19 cellular contexts compared by ENCODE assay signal in genomic region chr1:9401080-9401453, GRCh38.
DNase-seq lines count a peak whose midpoint lies in the region; ATAC-seq, FAIRE-seq and TF ChIP-seq lines count a peak whose summit lies in the region.
"Had no signal": no experiment of that assay in that cellular context is flagged by ENCODE, and none has a peak within 500 bp of the region (broad histone marks: within the 10 kb centered on the region; RNA-seq: fewer than 3 reads in every experiment).

No MANE protein-coding gene starts in this region.

- WGBS in right cardiac atrium: 90% methylated on average over 15 of the region's 15 CpGs

- H3K36me3 ChIP-seq in WERI-Rb-1: no peaks in the 10 kb centered on the region
- H3K36me3 ChIP-seq in lower lobe of right lung: no peaks in the 10 kb centered on the region
- H3K36me3 ChIP-seq: breast epithelium, left lung, neural progenitor cell, upper lobe of left lung had no signal

- H3K9me3 ChIP-seq in right cardiac atrium (ENCODE audit: control insufficient read depth, low read length) (no peaks in the 10 kb centered on the region), WERI-Rb-1 (ENCODE audit: severe bottlenecking) (peaks cover 4% of the 10 kb centered on the region), lower lobe of right lung (no peaks in the 10 kb centered on the region)
- H3K9me3 ChIP-seq: breast epithelium, left lung, upper lobe of left lung had no signal

- H3K27me3 ChIP-seq in right cardiac atrium (ENCODE audit: control insufficient read depth, insufficient read depth) (no peaks in the 10 kb centered on the region), WERI-Rb-1 (ENCODE audit: insufficient read depth, low read depth, severe bottlenecking) (no peaks in the 10 kb centered on the region), lower lobe of right lung (ENCODE audit: low read depth) (no peaks in the 10 kb centered on the region)
- H3K27me3 ChIP-seq: breast epithelium, left lung, neural progenitor cell, upper lobe of left lung had no signal

- DNase-seq in right cardiac atrium (no peak), left cardiac atrium (no peak), WERI-Rb-1 (no peak), lower lobe of right lung (no peak), urothelium cell line (ENCODE audit: low spot score) (no peak), NOMO-1 treated with dmso at 0.1 percent for 144 hours (lab: John Stamatoyannopoulos, UW; ENCODE audit: unreplicated experiment) (no peak)
- no peak for DNase-seq in stimulated activated CD4-positive, alpha-beta T cell treated with anti-CD3 and anti-CD28 coated beads, Interleukin-2, amount 100 ng/mL, for 48 hours
- no peak for DNase-seq in stimulated activated CD4-positive, alpha-beta T cell treated with anti-CD3 and anti-CD28 coated beads, Interleukin-2, amount 100 ng/mL, for 24 hours
- DNase-seq: activated CD4-positive, alpha-beta memory T cell treated with anti-CD3 and anti-CD28 coated beads for 36 hours; left lung; NCI-H1092 treated with DMSO at 0.1 percent for 48 hours; NCI-H2081; NCI-H446; stimulated activated CD4-positive, alpha-beta T cell treated with anti-CD3 and anti-CD28 coated beads, Interleukin-4, amount 100 ng/mL, for 1 hour; upper lobe of left lung had no signal

- H3K4me1 ChIP-seq in right cardiac atrium (ENCODE audit: control insufficient read depth, insufficient read depth, low read length): peaks cover 14% of the 10 kb centered on the region
- H3K4me1 ChIP-seq in lower lobe of right lung: peaks cover 17% of the 10 kb centered on the region
- H3K4me1 ChIP-seq: breast epithelium had no signal

- peak overlapping the region; percentile 65 for H3K27ac ChIP-seq in right cardiac atrium (ENCODE audit: low read length)
- peak overlapping the region; percentile 78 for H3K27ac ChIP-seq in WERI-Rb-1
- H3K27ac ChIP-seq in lower lobe of right lung: peak overlapping the region; percentile 11
- H3K27ac ChIP-seq: breast epithelium, left lung, neural progenitor cell had no signal

- no peak for ATAC-seq in right cardiac atrium
- ATAC-seq in left cardiac atrium: no peak
- peak in 1 of 2 donors; percentile 38 for ATAC-seq in lower lobe of right lung

- peak; percentile 37 for FAIRE-seq in urothelium cell line (lab: Jason Lieb, UNC)
- FAIRE-seq: endometrium had no signal

- TF ChIP-seq CTCF in WERI-Rb-1 (IDR thresholded peaks at IDR 0.05; ENCODE audit: low read depth, low read length) (no peak), lower lobe of right lung (IDR thresholded peaks at IDR 0.05) (no peak)

- intact Hi-C loops in right cardiac atrium (cut with DNase I): no loop called here
- intact Hi-C loops in left cardiac atrium (cut with DNase I): no loop called here
- intact Hi-C loops in lower lobe of right lung (cut with DNase I): no loop called here

- H3K4me3 ChIP-seq in right cardiac atrium (ENCODE audit: low read length) (no peak overlapping the region), WERI-Rb-1 (ENCODE audit: low read depth, low read length) (no peak overlapping the region), lower lobe of right lung (no peak overlapping the region)
- H3K4me3 ChIP-seq: breast epithelium, left lung, neural progenitor cell, skin epidermis, upper lobe of left lung had no signal

Comparison
In these comparisons a context has a peak if more than half of its experiments do, and no peak if none do; other contexts are left out.
1. H3K27ac ChIP-seq: peak in every context shown above with its lines; median percentile 78 in WERI-Rb-1; 65 in right cardiac atrium; 11 in lower lobe of right lung.